Comparison of ENCODE assay signal across 12 cellular contexts in the genomic region with DNA sequence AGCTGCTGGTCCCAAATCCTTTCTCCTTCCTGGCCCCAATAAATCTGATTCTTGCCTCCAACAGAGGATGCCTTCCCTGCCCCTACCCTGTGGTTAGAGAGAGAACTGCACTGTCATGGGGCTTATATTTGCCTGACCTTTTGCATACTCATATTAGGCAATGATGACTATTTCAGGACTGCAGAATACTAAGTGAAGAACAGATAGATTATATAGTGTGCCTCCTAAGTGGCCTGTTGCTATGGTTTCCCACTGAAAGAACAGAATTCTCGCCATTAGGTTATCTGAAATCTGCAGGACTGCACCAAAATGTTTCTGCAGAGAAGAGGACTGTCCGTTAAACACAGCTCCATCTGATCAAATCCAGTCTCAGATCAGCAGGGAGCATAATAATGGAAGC.
DNase-seq lines count a peak whose midpoint lies in the region; ATAC-seq, FAIRE-seq and TF ChIP-seq lines count a peak whose summit lies in the region.
"Had no signal": no experiment of that assay in that cellular context is flagged by ENCODE, and none has a peak within 500 bp of the region (broad histone marks: within the 10 kb centered on the region; RNA-seq: fewer than 3 reads in every experiment).

No MANE protein-coding gene starts in this region.

- H3K4me1 ChIP-seq in DND-41 (ENCODE audit: insufficient read depth, low read length) (peaks cover 8% of the 10 kb centered on the region), SK-N-SH (ENCODE audit: control insufficient read depth in 1 of 2, insufficient read depth in 2 of 2, low read depth in 1 of 2, low read length in 1 of 2) (peaks cover 0 to 4% of the 10 kb centered on the region in 2 experiments; a peak in 1 of 4 replicates), keratinocyte (ENCODE audit: control insufficient read depth, extremely low read depth, insufficient read depth, low read length) (no peaks in the 10 kb centered on the region), esophagus squamous epithelium (no peaks in the 10 kb centered on the region)
- H3K4me1 ChIP-seq: colonic mucosa had no signal

- no peaks in the 10 kb centered on the region for H3K27me3 ChIP-seq in DND-41 (ENCODE audit: insufficient read depth, low read length, poor library complexity)
- no peaks in the 10 kb centered on the region for H3K27me3 ChIP-seq in SK-N-SH (ENCODE audit: insufficient read depth)
- no peaks in the 10 kb centered on the region for H3K27me3 ChIP-seq in keratinocyte (ENCODE audit: control insufficient read depth, extremely low read depth, insufficient read depth, low read length)
- H3K27me3 ChIP-seq in esophagus squamous epithelium = no peaks in the 10 kb centered on the region
- H3K27me3 ChIP-seq: BLaER1 treated with 17β-estradiol and CSF1 and Interleukin-3, amounts not matched to agents 10 nM and 100 nM; colonic mucosa had no signal

- H3K79me2 ChIP-seq in DND-41 (ENCODE audit: insufficient read depth, low read length) (no peaks in the 10 kb centered on the region), SK-N-SH (ENCODE audit: insufficient read depth) (no peaks in the 10 kb centered on the region), keratinocyte (ENCODE audit: control insufficient read depth, insufficient read depth, low read length) (no peaks in the 10 kb centered on the region)

- no peak for FAIRE-seq in keratinocyte (lab: Jason Lieb, UNC)

- CTCF ChIA-PET in SK-N-SH (lab: Yijun Ruan, JAX) (interaction anchor here (0.7 to 8.4 kb wide), 7 partner anchors 9 to 1410 kb away, joined by 3 to 68 read pairs (median 5); no protein-coding TSS in a partner anchor), RWPE1 (lab: Yijun Ruan, JAX) (interaction anchor here (0.5 to 0.6 kb wide), 2 partner anchors 1471 to 1824 kb away, joined by 3 to 4 read pairs; no protein-coding TSS in a partner anchor)

- peak in 1 of 2 experiments; percentile 35; a peak in 1 of 4 replicates for TF ChIP-seq EP300 in SK-N-SH (IDR thresholded peaks at IDR 0.05; ENCODE audit: borderline replicate concordance in 1 of 2, low read depth in 1 of 2, low read length in 1 of 2)

- H3K9me3 ChIP-seq in DND-41 (ENCODE audit: insufficient read depth, low read length, severe bottlenecking) (no peaks in the 10 kb centered on the region), SK-N-SH (no peaks in the 10 kb centered on the region), keratinocyte (ENCODE audit: control insufficient read depth, low read depth, low read length) (no peaks in the 10 kb centered on the region), esophagus squamous epithelium (no peaks in the 10 kb centered on the region)
- H3K9me3 ChIP-seq: BLaER1 treated with 17β-estradiol and CSF1 and Interleukin-3, amounts not matched to agents 10 nM and 100 nM; colonic mucosa had no signal

- H3K4me2 ChIP-seq in DND-41 (ENCODE audit: insufficient read depth, low read length) (no peak overlapping the region), SK-N-SH (no peak overlapping the region), keratinocyte (ENCODE audit: control insufficient read depth, extremely low read depth, insufficient read depth, low read depth, low read length) (no peak overlapping the region)

- H3F3A ChIP-seq in SK-N-SH (replicated peaks; ENCODE audit: insufficient read depth) = no peaks in the 10 kb centered on the region

- peak; percentile 12; the same call in 1 of the 2 replicates for TF ChIP-seq RAD21 in SK-N-SH (IDR thresholded peaks at IDR 0.05; ENCODE audit: low read length)

- no peak overlapping the region for H3K9ac ChIP-seq in DND-41 (ENCODE audit: low read depth, low read length)
- no peak overlapping the region for H3K9ac ChIP-seq in SK-N-SH
- H3K9ac ChIP-seq in keratinocyte (ENCODE audit: control insufficient read depth, extremely low read depth, insufficient read depth, low read length) = no peak overlapping the region
- H3K9ac ChIP-seq: BLaER1 treated with 17β-estradiol and CSF1 and Interleukin-3, amounts not matched to agents 10 nM and 100 nM had no signal

- 9% methylated on average over 2 of the region's 2 CpGs for WGBS in SK-N-SH (ENCODE audit: low lambda C conversion rate)
- WGBS in esophagus squamous epithelium, 2 donors = 60 to 78% methylated on average over 2 of the region's 2 CpGs

- H3K9me1 ChIP-seq in keratinocyte (ENCODE audit: control insufficient read depth, extremely low read depth, insufficient read depth, low read length) = no peaks in the 10 kb centered on the region

- H3K4me3 ChIP-seq in DND-41 (ENCODE audit: low read depth in 1 of 2, low read length in 2 of 2) (no peak overlapping the region), SK-N-SH (ENCODE audit: low read depth in 2 of 2, low read length in 1 of 2) (no peak overlapping the region), keratinocyte (ENCODE audit: control insufficient read depth in 2 of 3, extremely low read depth in 1 of 3, insufficient read depth in 2 of 3, low read depth in 1 of 3, low read length in 3 of 3) (no peak overlapping the region), esophagus squamous epithelium (no peak overlapping the region)
- H3K4me3 ChIP-seq: BLaER1 treated with 17β-estradiol and CSF1 and Interleukin-3, amounts not matched to agents 10 nM and 100 nM; colonic mucosa had no signal

- H2AFZ ChIP-seq in DND-41 (ENCODE audit: low read depth, low read length) (no peak overlapping the region), SK-N-SH (ENCODE audit: low read depth) (no peak overlapping the region), keratinocyte (ENCODE audit: control insufficient read depth, low read length) (no peak overlapping the region)

- dilution Hi-C loops in keratinocyte (cut with MboI; ENCODE audit: extremely low pct_ligation_motif_present, low sequenced_read_pairs) = no loop called here

- H3K9me2 ChIP-seq in SK-N-SH = no peaks in the 10 kb centered on the region

- no peak for TF ChIP-seq POLR2A in esophagus squamous epithelium (IDR thresholded peaks at IDR 0.05)

- no peak for ATAC-seq in DND-41 (ENCODE audit: insufficient read depth, low read depth)
- peak; percentile 41 for ATAC-seq in HG03280 (IDR thresholded peaks at IDR 0.05; ENCODE audit: unreplicated experiment)
- ATAC-seq in GM19467 (IDR thresholded peaks at IDR 0.05; ENCODE audit: unreplicated experiment) = no peak

- no peak for DNase-seq in DND-41
- peak; percentile 67 for DNase-seq in SK-N-SH
- DNase-seq in keratinocyte (ENCODE audit: low read depth, low spot score) = no peak
- DNase-seq in esophagus squamous epithelium (lab: John Stamatoyannopoulos, UW) = no peak
- no peak for DNase-seq in RWPE1 (ENCODE audit: low spot score)
- DNase-seq in kidney glomerular epithelial cell (lab: John Stamatoyannopoulos, UW) = no peak
- DNase-seq: activated T-cell treated with anti-CD3 and anti-CD28 coated beads, Interleukin-2, amount 50 U/mL, for 1 hour; colonic mucosa; stimulated activated CD4-positive, alpha-beta T cell treated with anti-CD3 and anti-CD28 coated beads, Interleukin-2, amount 100 ng/mL, for 48 hours had no signal

- H3K27ac ChIP-seq in DND-41 (ENCODE audit: low read length) = no peak overlapping the region
- H3K27ac ChIP-seq in SK-N-SH (ENCODE audit: low read depth in 2 of 2, low read length in 1 of 2) = peak overlapping the region in 1 of 2 experiments; percentile 71; a peak in 1 of 4 replicates
- no peak overlapping the region for H3K27ac ChIP-seq in keratinocyte (ENCODE audit: control insufficient read depth, insufficient read depth, low read length)
- no peak overlapping the region for H3K27ac ChIP-seq in esophagus squamous epithelium
- H3K27ac ChIP-seq in RWPE1 = no peak overlapping the region
- H3K27ac ChIP-seq: BLaER1 treated with 17β-estradiol and CSF1 and Interleukin-3, amounts not matched to agents 10 nM and 100 nM; colonic mucosa had no signal

- H3K36me3 ChIP-seq in DND-41 (ENCODE audit: insufficient read depth, low read length) = no peaks in the 10 kb centered on the region
- no peaks in the 10 kb centered on the region for H3K36me3 ChIP-seq in SK-N-SH (replicated peaks in 1 of 2; ENCODE audit: control insufficient read depth in 1 of 2, insufficient read depth in 2 of 2, low read length in 1 of 2)
- no peaks in the 10 kb centered on the region for H3K36me3 ChIP-seq in keratinocyte (ENCODE audit: control insufficient read depth in 2 of 2, extremely low read depth in 1 of 2, insufficient read depth in 2 of 2, low read length in 2 of 2)
- H3K36me3 ChIP-seq in esophagus squamous epithelium = no peaks in the 10 kb centered on the region
- H3K36me3 ChIP-seq: BLaER1 treated with 17β-estradiol and CSF1 and Interleukin-3, amounts not matched to agents 10 nM and 100 nM; colonic mucosa had no signal

- POLR2A ChIA-PET in SK-N-SH (lab: Yijun Ruan, JAX) = no interaction called here
- POLR2A ChIA-PET in RWPE1 (lab: Yijun Ruan, JAX; ENCODE audit: low non-redundant PET) = no interaction called here

- TF ChIP-seq CTCF in DND-41 (IDR thresholded peaks at IDR 0.05; ENCODE audit: borderline replicate concordance, extremely low read depth, low read length, poor library complexity, severe bottlenecking) (peak; percentile 21), SK-N-SH (IDR thresholded peaks at IDR 0.05) (peak; percentile 14; the same call in 1 of the 2 replicates), keratinocyte (optimal IDR thresholded peaks at IDR 0.05 in 1 of 3, IDR thresholded peaks at IDR 0.05 in 1 of 3, conservative IDR thresholded peaks at IDR 0.05 in 1 of 3; ENCODE audit: extremely low read depth in 1 of 3, insufficient read depth in 2 of 3, low read length in 3 of 3) (peak in 2 of 3 experiments; percentile 8 to 14), esophagus squamous epithelium (IDR thresholded peaks at IDR 0.05) (peak in 1 of 6 experiments; percentile 26), RWPE1 (conservative IDR thresholded peaks at IDR 0.05; ENCODE audit: low read depth) (no peak)

- intact Hi-C loops in esophagus squamous epithelium (cut with DNase I) = no loop called here

- no peaks in the 10 kb centered on the region for H4K20me1 ChIP-seq in DND-41 (ENCODE audit: insufficient read depth, low read length)
- no peaks in the 10 kb centered on the region for H4K20me1 ChIP-seq in SK-N-SH (ENCODE audit: insufficient read depth)
- H4K20me1 ChIP-seq in keratinocyte (ENCODE audit: control insufficient read depth, extremely low read depth, insufficient read depth, low read length) = no peaks in the 10 kb centered on the region
- H4K20me1 ChIP-seq: BLaER1 treated with 17β-estradiol and CSF1 and Interleukin-3, amounts not matched to agents 10 nM and 100 nM had no signal

TF ChIP-seq in SK-N-SH, 30 proteins besides CTCF, POLR2A, EP300 and RAD21:
- TF ChIP-seq CHD2 (IDR thresholded peaks at IDR 0.05; ENCODE audit: low read length, partially characterized antibody) (peak; percentile 50), GATA2 (CRISPR knock-in tag; IDR thresholded peaks at IDR 0.05) (peak; percentile 78), SIN3A (IDR thresholded peaks at IDR 0.05; ENCODE audit: borderline replicate concordance, low read depth, low read length) (no peak), RFX5 (IDR thresholded peaks at IDR 0.05; ENCODE audit: low read length) (no peak), RCOR1 (IDR thresholded peaks at IDR 0.05; ENCODE audit: low read length) (peak; percentile 26; the same call in 1 of the 2 replicates), FOXJ3 (CRISPR knock-in tag; IDR thresholded peaks at IDR 0.05) (no peak)
